ENCODE assay signal across 14 cellular contexts in genomic region chr13:19961924-19962323, GRCh38. TPM values are rescaled to one million over a fixed set of nuclear protein-coding genes. Genes with fewer than 3 reads are reported as not detected.
DNase-seq lines count a peak whose midpoint lies in the region; ATAC-seq and TF ChIP-seq lines count a peak whose summit lies in the region.
"Had no signal": no experiment of that assay in that cellular context is flagged by ENCODE, and none has a peak within 500 bp of the region (broad histone marks: within the 10 kb centered on the region; RNA-seq: fewer than 3 reads in every experiment).

No MANE protein-coding gene starts in this region.

- H3K4me3 ChIP-seq in SK-N-SH (ENCODE audit: low read depth in 2 of 2, low read length in 1 of 2) (peak overlapping the region in 1 of 2 experiments; percentile 4; a peak in 1 of 4 replicates), PC-9 (no peak overlapping the region), esophagus muscularis mucosa (peak overlapping the region in 1 of 4 donors; percentile 7), retinal pigment epithelial cell (ENCODE audit: low read length) (peak overlapping the region; percentile 11)

- H3K9me2 ChIP-seq in SK-N-SH (no peaks in the 10 kb centered on the region), PC-9 (ENCODE audit: insufficient read depth) (no peaks in the 10 kb centered on the region)

- H3K9me3 ChIP-seq in SK-N-SH (no peaks in the 10 kb centered on the region), PC-9 (ENCODE audit: insufficient read depth, low read depth) (no peaks in the 10 kb centered on the region), esophagus muscularis mucosa (no peaks in the 10 kb centered on the region)

- H3F3A ChIP-seq in SK-N-SH (replicated peaks; ENCODE audit: insufficient read depth) (peaks cover 16% of the 10 kb centered on the region), PC-9 (ENCODE audit: insufficient read depth, low read depth) (peaks cover 18% of the 10 kb centered on the region)

- H3K9ac ChIP-seq in SK-N-SH: no peak overlapping the region

- H3K4me2 ChIP-seq in SK-N-SH: peak overlapping the region; percentile 91
- peak overlapping the region; percentile 93 for H3K4me2 ChIP-seq in PC-9

- intact Hi-C loops in PC-9 (cut with micrococcal nuclease; ENCODE audit: unreplicated experiment): no loop called here
- intact Hi-C loops in esophagus muscularis mucosa (cut with DNase I): loop anchor here (5.0 kb wide), 1 partner anchor 35 kb away; no protein-coding TSS in a partner anchor

- no peak overlapping the region for H3K27ac ChIP-seq in SK-N-SH (ENCODE audit: low read depth in 2 of 2, low read length in 1 of 2)
- H3K27ac ChIP-seq in PC-9: no peak overlapping the region
- H3K27ac ChIP-seq in esophagus muscularis mucosa (replicated peaks in 1 of 4): peak overlapping the region in 3 of 4 donors; percentile 9 to 97 (median 31)
- H3K27ac ChIP-seq: 22Rv1 had no signal

- POLR2A ChIA-PET in SK-N-SH (lab: Yijun Ruan, JAX) (no interaction called here), PC-9 (lab: Charles Lee; ENCODE audit: unreplicated experiment) (interaction anchor here (0.5 kb wide), 1 partner anchor 1109 kb away, joined by 11 read pairs; no protein-coding TSS in a partner anchor)

- DNase-seq in SK-N-SH (no peak), PC-9 (no peak), esophagus muscularis mucosa (ENCODE audit: extremely low spot score) (no peak), retinal pigment epithelial cell (ENCODE audit: low read depth) (no peak), anterior cingulate cortex (lab: John Stamatoyannopoulos, UW) (no peak), NCI-H146 (lab: John Stamatoyannopoulos, UW) (no peak)
- DNase-seq: activated effector memory CD4-positive, alpha-beta T cell treated with Interleukin-2 at 50 U/mL for 16 hours; NCI-H524 treated with DMSO at 0.1 percent for 48 hours; posterior cingulate gyrus; SIG-M5; stimulated activated CD4-positive, alpha-beta T cell treated with anti-CD3 and anti-CD28 coated beads, Interleukin-4, amount 100 ng/mL, for 4 hours had no signal

- H3K4me1 ChIP-seq in SK-N-SH (ENCODE audit: control insufficient read depth in 1 of 2, insufficient read depth in 2 of 2, low read depth in 1 of 2, low read length in 1 of 2) (peaks cover 19 to 20% of the 10 kb centered on the region in 2 experiments; a peak in 3 of 4 replicates), PC-9 (replicated peaks; ENCODE audit: insufficient read depth) (peaks cover 16% of the 10 kb centered on the region), esophagus muscularis mucosa (peaks cover 42 to 73% (median 64%) of the 10 kb centered on the region in 4 donors)

- ATAC-seq in SK-N-SH treated with all-trans-retinoic acid at 6 μM for 48 hours: no peak
- ATAC-seq in HG03135 (IDR thresholded peaks at IDR 0.05; ENCODE audit: unreplicated experiment): no peak

- H3K27me3 ChIP-seq in SK-N-SH (ENCODE audit: insufficient read depth) (no peaks in the 10 kb centered on the region), PC-9 (ENCODE audit: insufficient read depth, low read depth) (no peaks in the 10 kb centered on the region), esophagus muscularis mucosa (no peaks in the 10 kb centered on the region)

- no TSS peak for BruUV-seq in PC-9 (replicated peaks; lab: Mats Ljungman, UMichigan)

- CTCF ChIA-PET in SK-N-SH (lab: Yijun Ruan, JAX) (interaction anchor here (0.6 to 1.1 kb wide), 3 partner anchors 24 to 98 kb away, joined by 3 to 4 read pairs (median 3); partner anchors contain the start of gene ZMYM5), PC-9 (lab: Charles Lee) (no interaction called here)

- peaks cover 41 to 61% of the 10 kb centered on the region in 2 experiments for H3K36me3 ChIP-seq in SK-N-SH (replicated peaks in 1 of 2; ENCODE audit: control insufficient read depth in 1 of 2, insufficient read depth in 2 of 2, low read length in 1 of 2)
- peaks cover 25% of the 10 kb centered on the region; the same call in 1 of the 2 replicates for H3K36me3 ChIP-seq in PC-9 (ENCODE audit: low read depth)
- H3K36me3 ChIP-seq in esophagus muscularis mucosa: peaks cover 0 to 20% (median 15%) of the 10 kb centered on the region in 4 donors

- TF ChIP-seq RAD21 in SK-N-SH (IDR thresholded peaks at IDR 0.05; ENCODE audit: low read length): no peak

- no peak for TF ChIP-seq CTCF in SK-N-SH (IDR thresholded peaks at IDR 0.05)
- TF ChIP-seq CTCF in PC-9 (conservative IDR thresholded peaks at IDR 0.05): no peak
- no peak for TF ChIP-seq CTCF in esophagus muscularis mucosa (IDR thresholded peaks at IDR 0.05)
- no peak for TF ChIP-seq CTCF in retinal pigment epithelial cell (conservative IDR thresholded peaks at IDR 0.05; ENCODE audit: low read depth, low read length)

- TF ChIP-seq POLR2A in esophagus muscularis mucosa (IDR thresholded peaks at IDR 0.05; ENCODE audit: low read depth): no peak

- TF ChIP-seq EP300 in SK-N-SH (IDR thresholded peaks at IDR 0.05; ENCODE audit: borderline replicate concordance in 1 of 2, low read depth in 1 of 2, low read length in 1 of 2) (no peak), esophagus muscularis mucosa (IDR thresholded peaks at IDR 0.05) (no peak)

- H2AFZ ChIP-seq in SK-N-SH (ENCODE audit: low read depth): no peak overlapping the region
- H2AFZ ChIP-seq in PC-9: no peak overlapping the region

- peaks cover 63% of the 10 kb centered on the region for H4K20me1 ChIP-seq in SK-N-SH (ENCODE audit: insufficient read depth)
- peaks cover 39% of the 10 kb centered on the region for H4K20me1 ChIP-seq in PC-9 (ENCODE audit: insufficient read depth)

- peaks cover 77% of the 10 kb centered on the region for H3K79me2 ChIP-seq in SK-N-SH (ENCODE audit: insufficient read depth)
- H3K79me2 ChIP-seq in PC-9 (ENCODE audit: low read depth): peaks cover 68% of the 10 kb centered on the region

TF ChIP-seq in SK-N-SH, 30 proteins besides CTCF, POLR2A, EP300 and RAD21 (continues in another document):
- TF ChIP-seq USF1 (IDR thresholded peaks at IDR 0.05; ENCODE audit: borderline replicate concordance, low read depth): no peak
- TF ChIP-seq SMC3 (IDR thresholded peaks at IDR 0.05; ENCODE audit: low read depth, low read length): no peak
- no peak for TF ChIP-seq MAX (IDR thresholded peaks at IDR 0.05; ENCODE audit: low read depth)
- no peak for TF ChIP-seq FOXJ3 (CRISPR knock-in tag; IDR thresholded peaks at IDR 0.05)
- no peak for TF ChIP-seq CHD2 (IDR thresholded peaks at IDR 0.05; ENCODE audit: low read length, partially characterized antibody)
- TF ChIP-seq FOSL2 (IDR thresholded peaks at IDR 0.05; ENCODE audit: borderline replicate concordance, low read depth): no peak

TF ChIP-seq in SK-N-SH treated with all-trans-retinoic acid at 6 μM for 48 hours, 23 proteins besides CTCF, POLR2A, EP300 and RAD21 (continues in another document):
- TF ChIP-seq SNAI2 (CRISPR knock-in tag; IDR thresholded peaks at IDR 0.05) (no peak), BACH2 (CRISPR knock-in tag; IDR thresholded peaks at IDR 0.05; ENCODE audit: borderline replicate concordance) (no peak), CSRNP3 (CRISPR knock-in tag; IDR thresholded peaks at IDR 0.05) (no peak), ZC3H10 (CRISPR knock-in tag; IDR thresholded peaks at IDR 0.05) (no peak), PPARA (CRISPR knock-in tag; IDR thresholded peaks at IDR 0.05; ENCODE audit: borderline replicate concordance) (no peak), ARNTL (CRISPR knock-in tag; IDR thresholded peaks at IDR 0.05; ENCODE audit: borderline replicate concordance, low read depth) (no peak), ESRRG (CRISPR knock-in tag; IDR thresholded peaks at IDR 0.05) (no peak), ZNF8 (CRISPR knock-in tag; IDR thresholded peaks at IDR 0.05) (no peak), ZNF565 (CRISPR knock-in tag; conservative IDR thresholded peaks at IDR 0.05; ENCODE audit: low read depth) (no peak), ZFP3 (CRISPR knock-in tag; IDR thresholded peaks at IDR 0.05) (no peak), CREB5 (CRISPR knock-in tag; IDR thresholded peaks at IDR 0.05; ENCODE audit: low read depth) (no peak), OSR1 (CRISPR knock-in tag; IDR thresholded peaks at IDR 0.05) (no peak), CSDC2 (CRISPR knock-in tag; IDR thresholded peaks at IDR 0.05) (no peak)

RNA-seq across cellular contexts. Expression of gene ZMYM2, which starts 3.4 kb away (rescaled TPM):
- polyA plus RNA-seq in SK-N-SH (2012; rRNA removed): 11.5 and 15.8 TPM in 2 replicates
- polyA plus RNA-seq in SK-N-SH (2012; cell fraction: cytosol; rRNA removed): 14.0 and 16.6 TPM in 2 replicates
- polyA plus RNA-seq in SK-N-SH (2012; cell fraction: nucleus; rRNA removed): 23.1 and 56.4 TPM in 2 replicates
- 47.1 and 55.1 TPM in 2 replicates for total RNA-seq in PC-9 (2021)
- 10 to 100 TPM; 36.8 to 49.4 (median 45.5) TPM for total RNA-seq in esophagus muscularis mucosa

Comparison
In these comparisons a context has a peak if more than half of its experiments do, and no peak if none do; other contexts are left out.
1. H3K27ac ChIP-seq: peak in esophagus muscularis mucosa (3 of 4); none in SK-N-SH (0 of 2) and PC-9 (single experiment).